Comparison of ENCODE assay signal across 25 cellular contexts in the genomic region with DNA sequence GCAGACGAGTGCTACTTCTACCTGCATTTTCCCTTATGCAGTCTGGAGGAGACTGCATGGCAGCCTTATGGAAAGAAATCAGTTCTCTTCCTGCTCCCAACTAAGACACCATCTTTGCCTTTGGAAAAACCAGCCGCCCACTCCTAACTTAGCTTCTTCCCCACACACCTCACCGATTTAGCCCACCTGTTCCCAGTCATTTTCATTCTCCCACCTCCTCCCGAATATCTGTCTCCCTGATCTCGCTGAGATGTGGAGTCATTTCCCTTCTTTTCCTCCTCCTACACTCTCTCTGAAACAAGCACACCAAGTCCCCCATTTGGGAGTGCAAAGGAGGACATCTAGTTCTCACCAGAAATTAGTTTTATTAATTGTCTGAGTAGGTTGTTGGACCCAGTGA. TPM values are rescaled to one million over a fixed set of nuclear protein-coding genes. Genes with fewer than 3 reads are reported as not detected.
"Had no signal": no experiment of that assay in that cellular context is flagged by ENCODE, and none has a peak within 500 bp of the region (broad histone marks: within the 10 kb centered on the region; RNA-seq: fewer than 3 reads in every experiment).

No MANE protein-coding gene starts in this region.

- H3K4me2 ChIP-seq: KMS-11 had no signal

- H3K9me3 ChIP-seq: SJSA1 had no signal

- DNase-seq: Kasumi-1, MM.1S, NCI-H1092 treated with DMSO at 0.1 percent for 48 hours, NCI-H1436, NCI-H187, NCI-H2029, NCI-H2081 treated with DMSO at 0.1 percent for 48 hours, NCI-H2171, NCI-H226, NCI-H446, NCI-H510A, NCI-H524 treated with DMSO at 0.1 percent for 48 hours, NCI-H69, NCI-H774, Right ventricle myocardium superior, RPMI8226, SIG-M5 had no signal

- H3K9ac ChIP-seq: KMS-11 had no signal

- FAIRE-seq: HepG2, K562, RCC 7860 had no signal

- ATAC-seq: HepG2, K562 had no signal

- H3K4me3 ChIP-seq: K562, SJSA1, SK-N-MC had no signal

- H3K27ac ChIP-seq: KMS-11, SJSA1, SK-N-MC had no signal

- H3K27me3 ChIP-seq: SJSA1 had no signal

- H3K36me3 ChIP-seq: SJSA1 had no signal

RNA-seq across cellular contexts. Expression of gene JCAD, which starts 35.2 kb away (rescaled TPM):
- total RNA-seq: K562, M059J had no signal
- polyA plus RNA-seq: IgD-negative memory B cell, K562 had no signal
